25 cellular contexts compared by ENCODE assay signal in the genomic region with DNA sequence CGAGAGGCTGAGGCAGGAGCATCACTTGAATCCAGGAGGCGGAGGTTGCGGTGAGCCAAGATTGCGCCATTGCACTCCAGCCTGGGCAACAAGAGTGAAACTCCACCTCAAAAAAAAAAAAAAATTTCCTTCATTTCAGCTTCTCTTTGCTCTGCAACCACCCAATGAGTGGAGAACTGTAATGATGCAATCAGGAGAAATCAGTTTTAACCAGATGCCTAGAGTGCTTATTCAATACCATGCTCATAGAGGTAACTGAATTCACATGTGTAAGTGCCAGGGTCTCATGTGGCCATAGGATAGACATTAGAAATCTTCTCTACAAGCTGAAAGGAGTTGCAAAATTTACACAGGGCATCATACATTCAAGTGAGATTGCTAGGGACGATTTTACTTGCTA.
DNase-seq lines count a peak whose midpoint lies in the region; ATAC-seq and TF ChIP-seq lines count a peak whose summit lies in the region.
"Had no signal": no experiment of that assay in that cellular context is flagged by ENCODE, and none has a peak within 500 bp of the region (broad histone marks: within the 10 kb centered on the region; RNA-seq: fewer than 3 reads in every experiment).

No MANE protein-coding gene starts in this region.

- ATAC-seq in HG03039 (IDR thresholded peaks at IDR 0.05; ENCODE audit: unreplicated experiment), result no peak
- ATAC-seq: gastroesophageal sphincter, left lobe of liver, right cardiac atrium, upper lobe of right lung had no signal

- no peaks in the 10 kb centered on the region for H3K79me2 ChIP-seq in GM23248 (ENCODE audit: insufficient read depth)
- H3K79me2 ChIP-seq: parathyroid adenoma had no signal

- H3K27me3 ChIP-seq in GM23248 (replicated peaks; ENCODE audit: insufficient read depth), result no peaks in the 10 kb centered on the region
- H3K27me3 ChIP-seq: gastroesophageal sphincter, neural progenitor cell, upper lobe of right lung had no signal

- 90 to 95% methylated on average over 5 of the region's 5 CpGs for WGBS in GM23248 (ENCODE audit: low coverage in 1 of 2, low lambda C conversion rate in 2 of 2, missing lambda C conversion rate in 2 of 2), 2 experiments

- H2AFZ ChIP-seq in GM23248, result no peak overlapping the region
- H2AFZ ChIP-seq: neural progenitor cell, parathyroid adenoma, PC-9 had no signal

- no peaks in the 10 kb centered on the region for H3K9me3 ChIP-seq in GM23248 (ENCODE audit: low read depth)
- H3K9me3 ChIP-seq: gastroesophageal sphincter, upper lobe of right lung had no signal

- H3K9me2 ChIP-seq in GM23248 (ENCODE audit: insufficient read depth), result no peaks in the 10 kb centered on the region

- H3K4me3 ChIP-seq in GM23248, result no peak overlapping the region
- H3K4me3 ChIP-seq in fibroblast of pulmonary artery (replicated peaks; ENCODE audit: low read depth, low read length), result no peak overlapping the region
- H3K4me3 ChIP-seq: gastroesophageal sphincter, neural progenitor cell, PC-9, upper lobe of right lung had no signal

- H3K4me1 ChIP-seq in GM23248 (ENCODE audit: insufficient read depth), result peaks cover 22% of the 10 kb centered on the region
- H3K4me1 ChIP-seq: upper lobe of right lung had no signal

- no peak for TF ChIP-seq CTCF in fibroblast of pulmonary artery (IDR thresholded peaks at IDR 0.05; ENCODE audit: low read length, missing control alignments)

- DNase-seq in DMS53 (lab: John Stamatoyannopoulos, UW), result peak; percentile 58
- peak; percentile 31 for DNase-seq in GM23248
- DNase-seq in SW480 (ENCODE audit: low spot score), result peak; percentile 55
- peak; percentile 17 for DNase-seq in fibroblast of pulmonary artery (ENCODE audit: low read depth)
- DNase-seq in hypothalamus (lab: John Stamatoyannopoulos, UW), result no peak
- no peak for DNase-seq in NCI-H187 treated with DMSO at 0.1 percent for 48 hours (lab: John Stamatoyannopoulos, UW)
- DNase-seq: activated CD4-positive, alpha-beta T cell treated with anti-CD3 and anti-CD28 coated beads, Interleukin-2, amount 50 U/mL, for 1 hour; activated naive CD4-positive, alpha-beta T cell; activated T-cell treated with anti-CD3 and anti-CD28 coated beads, Interleukin-2, amount 50 U/mL, for 48 hours; effector CD8-positive, alpha-beta T cell; NCI-H1092 treated with DMSO at 0.1 percent for 48 hours; NCI-H1930; NCI-H2227 treated with DMSO at 0.1 percent for 48 hours; PC-9; right cardiac atrium; Right ventricle myocardium superior; stimulated activated CD4-positive, alpha-beta T cell treated with anti-CD3 and anti-CD28 coated beads, Interleukin-12 subunit alpha, Interleukin-12 subunit beta, amount 100 ng/mL, for 4 hours; stimulated activated CD4-positive, alpha-beta T cell treated with anti-CD3 and anti-CD28 coated beads, Interleukin-4, amount 100 ng/mL, for 1 hour; upper lobe of right lung had no signal

- H3K36me3 ChIP-seq in GM23248 (ENCODE audit: low read depth), result no peaks in the 10 kb centered on the region
- H3K36me3 ChIP-seq: gastroesophageal sphincter, neural progenitor cell, upper lobe of right lung had no signal

- no peak overlapping the region for H3K27ac ChIP-seq in GM23248
- H3K27ac ChIP-seq: gastroesophageal sphincter, neural progenitor cell, parathyroid adenoma, PC-9, upper lobe of right lung, VCaP had no signal

- H3F3A ChIP-seq in GM23248 (ENCODE audit: insufficient read depth), result peaks cover 25% of the 10 kb centered on the region

- no peak overlapping the region for H3K9ac ChIP-seq in GM23248
- H3K9ac ChIP-seq: neural progenitor cell, parathyroid adenoma had no signal

- no peak overlapping the region for H3K4me2 ChIP-seq in GM23248 (ENCODE audit: unreplicated experiment)
- H3K4me2 ChIP-seq: neural progenitor cell, PC-9 had no signal

- in situ Hi-C loops in GM23248 (cut with MboI), result no loop called here

- H4K20me1 ChIP-seq in GM23248 (ENCODE audit: insufficient read depth), result no peaks in the 10 kb centered on the region

Comparison
In these comparisons a context has a peak if more than half of its experiments do, and no peak if none do; other contexts are left out.
1. DNase-seq: peak in DMS53 (single experiment), GM23248 (single experiment), SW480 (single experiment) and fibroblast of pulmonary artery (single experiment); none in hypothalamus (0 of 51) and NCI-H187 treated with DMSO at 0.1 percent for 48 hours (single experiment).